Comparison of ENCODE assay signal across 20 cellular contexts in genomic region chr22:48004038-48004437, GRCh38.
A peak's percentile ranks its signal among the peaks of the same experiment; 100 is the strongest.
DNase-seq lines count a peak whose midpoint lies in the region; ATAC-seq and TF ChIP-seq lines count a peak whose summit lies in the region.
"Had no signal": no experiment of that assay in that cellular context is flagged by ENCODE, and none has a peak within 500 bp of the region (broad histone marks: within the 10 kb centered on the region; RNA-seq: fewer than 3 reads in every experiment).

No MANE protein-coding gene starts in this region.

- H3K27ac ChIP-seq in OCI-LY1 (ENCODE audit: low read depth, low read length, poor library complexity, severe bottlenecking) (peak overlapping the region; percentile 84), endodermal cell (ENCODE audit: low read depth, low read length) (no peak overlapping the region)
- H3K27ac ChIP-seq: BLaER1 treated with 17β-estradiol and CSF1 and Interleukin-3, amounts not matched to agents 10 nM and 100 nM; SJCRH30 had no signal

- H3K4me3 ChIP-seq in OCI-LY1 (ENCODE audit: low read depth, low read length, poor library complexity, severe bottlenecking) (peak overlapping the region; percentile 48), endodermal cell (ENCODE audit: low read length) (no peak overlapping the region), lower leg skin (ENCODE audit: low read depth, poor library complexity, severe bottlenecking) (no peak overlapping the region)
- H3K4me3 ChIP-seq: BLaER1 treated with 17β-estradiol and CSF1 and Interleukin-3, amounts not matched to agents 10 nM and 100 nM; MG63; SJCRH30 had no signal

- H3K36me3 ChIP-seq in OCI-LY1 (ENCODE audit: insufficient read depth, low read length) = no peaks in the 10 kb centered on the region
- H3K36me3 ChIP-seq in endodermal cell (ENCODE audit: control insufficient read depth, insufficient read depth, low read length) = no peaks in the 10 kb centered on the region
- H3K36me3 ChIP-seq: BLaER1 treated with 17β-estradiol and CSF1 and Interleukin-3, amounts not matched to agents 10 nM and 100 nM; MG63; SJCRH30 had no signal

- TF ChIP-seq CTCF in OCI-LY1 (IDR thresholded peaks at IDR 0.05; ENCODE audit: low read length) = peak; percentile 88
- TF ChIP-seq CTCF in endodermal cell (conservative IDR thresholded peaks at IDR 0.05) = peak; percentile 39
- TF ChIP-seq CTCF in lower leg skin (IDR thresholded peaks at IDR 0.05) = no peak

- H4K20me1 ChIP-seq in OCI-LY1 (ENCODE audit: insufficient read depth, low read length) = no peaks in the 10 kb centered on the region
- H4K20me1 ChIP-seq: BLaER1 treated with 17β-estradiol and CSF1 and Interleukin-3, amounts not matched to agents 10 nM and 100 nM had no signal

- ATAC-seq in activated naive CD4-positive, alpha-beta T cell treated with anti-CD3 and anti-CD28 coated beads, Interleukin-2, amount 50 U/mL, for 72 hours = no peak
- ATAC-seq: CD8-positive, alpha-beta T cell; Panc1 had no signal

- no peak for TF ChIP-seq POLR2A in lower leg skin (IDR thresholded peaks at IDR 0.05)

- H3K27me3 ChIP-seq in OCI-LY1 (ENCODE audit: insufficient read depth, low read length) (no peaks in the 10 kb centered on the region), endodermal cell (ENCODE audit: control insufficient read depth, insufficient read depth, low read length, poor library complexity, severe bottlenecking) (no peaks in the 10 kb centered on the region)
- H3K27me3 ChIP-seq: BLaER1 treated with 17β-estradiol and CSF1 and Interleukin-3, amounts not matched to agents 10 nM and 100 nM; MG63; SJCRH30 had no signal

- H3K36me3 Mint-ChIP-seq in activated naive CD4-positive, alpha-beta T cell treated with anti-CD3 and anti-CD28 coated beads, Interleukin-2, amount 50 U/mL, for 24 hours = no peaks in the 10 kb centered on the region
- H3K36me3 Mint-ChIP-seq in activated naive CD4-positive, alpha-beta T cell treated with anti-CD3 and anti-CD28 coated beads, Interleukin-2, amount 50 U/mL, for 72 hours = no peaks in the 10 kb centered on the region
- H3K36me3 Mint-ChIP-seq in endodermal cell (ENCODE audit: low read depth) = no peaks in the 10 kb centered on the region
- H3K36me3 Mint-ChIP-seq: CD8-positive, alpha-beta T cell had no signal

- no peaks in the 10 kb centered on the region for H3K4me1 Mint-ChIP-seq in activated naive CD4-positive, alpha-beta T cell treated with anti-CD3 and anti-CD28 coated beads, Interleukin-2, amount 50 U/mL, for 24 hours
- peaks cover 2% of the 10 kb centered on the region for H3K4me1 Mint-ChIP-seq in endodermal cell

- H3K9me3 ChIP-seq in OCI-LY1 (ENCODE audit: low read length) (no peaks in the 10 kb centered on the region), endodermal cell (ENCODE audit: control insufficient read depth, low read length) (peaks cover 13% of the 10 kb centered on the region)
- H3K9me3 ChIP-seq: BLaER1 treated with 17β-estradiol and CSF1 and Interleukin-3, amounts not matched to agents 10 nM and 100 nM; MG63; SJCRH30 had no signal

- H3F3A ChIP-seq in OCI-LY1 (ENCODE audit: insufficient read depth, low read length) = no peaks in the 10 kb centered on the region

- no peaks in the 10 kb centered on the region for H3K79me2 ChIP-seq in OCI-LY1 (ENCODE audit: insufficient read depth, low read length)

- peaks cover 3% of the 10 kb centered on the region for H3K27me3 Mint-ChIP-seq in activated naive CD4-positive, alpha-beta T cell treated with anti-CD3 and anti-CD28 coated beads, Interleukin-2, amount 50 U/mL, for 24 hours
- no peaks in the 10 kb centered on the region for H3K27me3 Mint-ChIP-seq in endodermal cell (ENCODE audit: insufficient read depth)

- H3K9me3 Mint-ChIP-seq in activated naive CD4-positive, alpha-beta T cell treated with anti-CD3 and anti-CD28 coated beads, Interleukin-2, amount 50 U/mL, for 24 hours = no peaks in the 10 kb centered on the region
- H3K9me3 Mint-ChIP-seq in activated naive CD4-positive, alpha-beta T cell treated with anti-CD3 and anti-CD28 coated beads, Interleukin-2, amount 50 U/mL, for 72 hours = no peaks in the 10 kb centered on the region
- H3K9me3 Mint-ChIP-seq in endodermal cell = peaks cover 19% of the 10 kb centered on the region
- H3K9me3 Mint-ChIP-seq: CD8-positive, alpha-beta T cell had no signal

- peak overlapping the region; percentile 70 for H3K27ac Mint-ChIP-seq in activated naive CD4-positive, alpha-beta T cell treated with anti-CD3 and anti-CD28 coated beads, Interleukin-2, amount 50 U/mL, for 24 hours
- H3K27ac Mint-ChIP-seq in activated naive CD4-positive, alpha-beta T cell treated with anti-CD3 and anti-CD28 coated beads, Interleukin-2, amount 50 U/mL, for 72 hours = no peak overlapping the region
- no peak overlapping the region for H3K27ac Mint-ChIP-seq in endodermal cell
- H3K27ac Mint-ChIP-seq: CD8-positive, alpha-beta T cell; HFFc6 had no signal

- WGBS in endodermal cell (ENCODE audit: insufficient coverage in 1 of 2, insufficient read length in 1 of 2), 2 experiments = 55 to 74% methylated on average over 5 to 6 of the region's 6 CpGs
- 48 to 58% methylated on average over 6 of the region's 6 CpGs for WGBS in lower leg skin, 2 donors

- no peak overlapping the region for H2AFZ ChIP-seq in OCI-LY1 (ENCODE audit: low read length)

- no peak for DNase-seq in activated naive CD4-positive, alpha-beta T cell treated with anti-CD3 and anti-CD28 coated beads, Interleukin-2, amount 50 U/mL, for 72 hours (ENCODE audit: low spot score in 2 of 2)
- DNase-seq in endodermal cell = peak; percentile 63
- no peak for DNase-seq in mucosa of gallbladder (ENCODE audit: low spot score)
- DNase-seq in H4 (ENCODE audit: low spot score) = no peak
- no peak for DNase-seq in lower leg skin (ENCODE audit: low spot score in 2 of 2)
- DNase-seq: CD8-positive, alpha-beta T cell; DMS53; GOT3; HFFc6; MG63; NCI-H1092; NCI-H1436 treated with DMSO at 0.1 percent for 48 hours; NCI-H2081; NCI-H446 treated with DMSO at 0.1 percent for 48 hours; NCI-H748 treated with DMSO at 0.1 percent for 48 hours had no signal

- no peak overlapping the region for H3K4me3 Mint-ChIP-seq in activated naive CD4-positive, alpha-beta T cell treated with anti-CD3 and anti-CD28 coated beads, Interleukin-2, amount 50 U/mL, for 24 hours
- no peak overlapping the region for H3K4me3 Mint-ChIP-seq in endodermal cell
- H3K4me3 Mint-ChIP-seq: CD8-positive, alpha-beta T cell; HFFc6 had no signal

- peaks cover 36% of the 10 kb centered on the region for H3K4me1 ChIP-seq in OCI-LY1 (ENCODE audit: insufficient read depth, low read length, severe bottlenecking)
- H3K4me1 ChIP-seq in endodermal cell (ENCODE audit: control insufficient read depth, insufficient read depth, low read length) = no peaks in the 10 kb centered on the region
- H3K4me1 ChIP-seq: BLaER1 treated with 17β-estradiol and CSF1 and Interleukin-3, amounts not matched to agents 10 nM and 100 nM; SJCRH30 had no signal

- intact Hi-C loops in lower leg skin (cut with DNase I; ENCODE audit: low total_unique reads) = no loop called here

- no peaks in the 10 kb centered on the region for H3K9me2 ChIP-seq in OCI-LY1 (ENCODE audit: low read depth, low read length)

- H3K9ac ChIP-seq in OCI-LY1 (ENCODE audit: low read length) (peak overlapping the region; percentile 51; the same call in 1 of the 2 replicates), endodermal cell (ENCODE audit: extremely low read depth, low read length, poor library complexity, severe bottlenecking) (no peak overlapping the region)
- H3K9ac ChIP-seq: BLaER1 treated with 17β-estradiol and CSF1 and Interleukin-3, amounts not matched to agents 10 nM and 100 nM had no signal

- peak overlapping the region; percentile 50 for H3K4me2 ChIP-seq in OCI-LY1 (ENCODE audit: low read length)
- H3K4me2 ChIP-seq: BLaER1 treated with 17β-estradiol and CSF1 and Interleukin-3, amounts not matched to agents 10 nM and 100 nM had no signal

Comparison
In these comparisons a context has a peak if more than half of its experiments do, and no peak if none do; other contexts are left out.
1. CTCF ChIP-seq: peak in OCI-LY1 (single experiment) and endodermal cell (single experiment); none in lower leg skin (0 of 3).